ENCODE assay signal across 10 cellular contexts in the genomic region with DNA sequence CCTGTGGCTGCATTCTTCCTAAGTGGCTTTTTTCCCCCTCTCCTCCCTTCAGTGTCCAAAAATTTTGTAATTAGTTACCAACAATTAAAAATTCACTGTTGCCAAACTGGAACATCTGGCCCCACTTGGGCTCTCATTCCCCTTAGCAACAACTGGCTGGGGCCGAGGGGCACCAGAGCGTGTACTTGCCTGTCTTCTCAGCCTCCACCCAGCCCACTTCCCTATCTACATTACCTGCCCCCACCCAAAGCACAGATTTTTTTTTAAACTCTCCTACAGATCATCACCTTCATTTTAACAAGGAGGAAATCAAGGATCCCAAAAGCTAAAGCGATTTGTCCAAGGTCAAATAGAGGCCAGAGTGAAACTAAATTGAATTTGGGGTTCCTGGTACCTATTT.
DNase-seq lines count a peak whose midpoint lies in the region; ATAC-seq and TF ChIP-seq lines count a peak whose summit lies in the region.
"Had no signal": no experiment of that assay in that cellular context is flagged by ENCODE, and none has a peak within 500 bp of the region (broad histone marks: within the 10 kb centered on the region; RNA-seq: fewer than 3 reads in every experiment).

No MANE protein-coding gene starts in this region.

- no peak overlapping the region for H3K56ac ChIP-seq in H9 (ENCODE audit: insufficient read length, low read depth, low read length)

- H3K27ac ChIP-seq in brain microvascular endothelial cell (peak overlapping the region; percentile 26), H9 (ENCODE audit: insufficient read length, low read depth, low read length) (no peak overlapping the region)

- no peak overlapping the region for H4K8ac ChIP-seq in H9 (replicated peaks; ENCODE audit: insufficient read length, low read depth, low read length)

- in situ Hi-C loops in brain microvascular endothelial cell (cut with HindIII; ENCODE audit: low pct_ligation_motif_present, low sequenced_read_pairs) = no loop called here

- peaks cover 9% of the 10 kb centered on the region in 2 experiments for H3K9me3 Mint-ChIP-seq in H9

- H2BK20ac ChIP-seq in H9 (ENCODE audit: low read depth, low read length, poor library complexity, severe bottlenecking) = no peak overlapping the region

- H2BK12ac ChIP-seq in H9 (ENCODE audit: insufficient read length, low read depth, low read length) = no peak overlapping the region

- no peaks in the 10 kb centered on the region for H3K36me3 ChIP-seq in brain microvascular endothelial cell (replicated peaks)

- no peaks in the 10 kb centered on the region for H3K4me1 ChIP-seq in H9 (ENCODE audit: insufficient read depth, low read length)

- H3K14ac ChIP-seq in H9 (ENCODE audit: insufficient read depth, low read length) = no peak overlapping the region

- no CpG with 5 or more reads among the region's 3 CpGs for WGBS in H9 (ENCODE audit: extremely low coverage, insufficient read length, low lambda C conversion rate)

- no peak overlapping the region for H3K27ac Mint-ChIP-seq in H9

- H3K23ac ChIP-seq in H9 (ENCODE audit: insufficient read length, low read depth, low read length) = no peak overlapping the region

- H2BK15ac ChIP-seq in H9 (ENCODE audit: low read depth, low read length) = no peak overlapping the region

- H3K27me3 ChIP-seq in brain microvascular endothelial cell (replicated peaks) (no peaks in the 10 kb centered on the region), H9 (ENCODE audit: insufficient read depth, low read length) (no peaks in the 10 kb centered on the region)

- no peak overlapping the region for H3K9ac ChIP-seq in H9 (ENCODE audit: extremely low read depth, insufficient read length, low read length)

- H3K9me3 ChIP-seq in H9 (ENCODE audit: control insufficient read depth, low read depth, low read length) = no peaks in the 10 kb centered on the region

- H2BK120ac ChIP-seq in H9 (ENCODE audit: low read depth, low read length, poor library complexity, severe bottlenecking) = no peak overlapping the region

- H3K27me3 Mint-ChIP-seq in H9 (ENCODE audit: low read depth) = peaks cover 2% of the 10 kb centered on the region; the same call in 1 of the 2 replicates

- peak; percentile 48 for ATAC-seq in GM18502 (IDR thresholded peaks at IDR 0.05; ENCODE audit: poor library complexity, unreplicated experiment)
- peak; percentile 48 for ATAC-seq in GM21423 (IDR thresholded peaks at IDR 0.05; ENCODE audit: unreplicated experiment)
- peak; percentile 39 for ATAC-seq in HG03108 (IDR thresholded peaks at IDR 0.05; ENCODE audit: unreplicated experiment)
- ATAC-seq in omental fat pad (ENCODE audit: low FRiP score) = no peak

- no peak overlapping the region for H3K4me3 Mint-ChIP-seq in H9

- H3K4me3 ChIP-seq in brain microvascular endothelial cell (ENCODE audit: low read depth, low read length) = no peak overlapping the region

- H4K20me1 ChIP-seq in H9 (ENCODE audit: control insufficient read depth, insufficient read depth, insufficient read length) = no peaks in the 10 kb centered on the region

- H2AK5ac ChIP-seq in H9 (ENCODE audit: insufficient read length, low read length) = no peak overlapping the region

- no peak overlapping the region for H3T11ph ChIP-seq in H9 (ENCODE audit: low read length)

- TF ChIP-seq CTCF in brain microvascular endothelial cell (IDR thresholded peaks at IDR 0.05; ENCODE audit: low read depth, low read length, missing control alignments) (no peak), H9 (conservative IDR thresholded peaks at IDR 0.05) (no peak), omental fat pad (IDR thresholded peaks at IDR 0.05) (no peak)

- H3K4me2 ChIP-seq in H9 (ENCODE audit: insufficient read depth, insufficient read length, low read length) = no peak overlapping the region

- peaks cover 11 to 19% of the 10 kb centered on the region in 2 experiments for H3K4me1 Mint-ChIP-seq in H9

- no peak overlapping the region for H3K4ac ChIP-seq in H9 (ENCODE audit: low read depth, low read length)

- no peak overlapping the region for H3K18ac ChIP-seq in H9 (ENCODE audit: insufficient read length, low read depth, low read length)

- H4K91ac ChIP-seq in H9 (ENCODE audit: insufficient read length, low read depth, low read length) = no peak overlapping the region

- no peaks in the 10 kb centered on the region for H3K79me2 ChIP-seq in H9 (ENCODE audit: insufficient read depth, low read length)

- H4K5ac ChIP-seq in H9 (ENCODE audit: insufficient read length, low read depth, low read length) = no peak overlapping the region

- no peak for DNase-seq in brain microvascular endothelial cell
- DNase-seq in H9 = no peak
- DNase-seq in NCI-H1930 (lab: John Stamatoyannopoulos, UW) = no peak
- no peak for DNase-seq in SIG-M5 (lab: John Stamatoyannopoulos, UW)
- no peak for DNase-seq in omental fat pad (ENCODE audit: low spot score)
- DNase-seq: COR-L47, NCI-H446 treated with DMSO at 0.1 percent for 48 hours had no signal

- H3K23me2 ChIP-seq in H9 (ENCODE audit: insufficient read length, low read depth, low read length, poor library complexity, severe bottlenecking) = no peaks in the 10 kb centered on the region

- H3K79me1 ChIP-seq in H9 (ENCODE audit: insufficient read depth, low read depth, low read length, poor library complexity, severe bottlenecking) = no peaks in the 10 kb centered on the region

- peaks cover 0 to 12% (median 6%) of the 10 kb centered on the region in 3 experiments; a peak in 4 of 7 replicates for H3K36me3 Mint-ChIP-seq in H9 (ENCODE audit: insufficient read depth in 1 of 3, low read depth in 3 of 3)

- H2BK5ac ChIP-seq in H9 (ENCODE audit: insufficient read length, low read length) = no peak overlapping the region

- H2AFZ ChIP-seq in H9 (ENCODE audit: low read length) = no peak overlapping the region
